Comparison of ENCODE assay signal across 9 cellular contexts in genomic region chr4:10104991-10105276, GRCh38. TPM values are rescaled to one million over a fixed set of nuclear protein-coding genes. Genes with fewer than 3 reads are reported as not detected.
DNase-seq lines count a peak whose midpoint lies in the region; ATAC-seq lines count a peak whose summit lies in the region.
"Had no signal": no experiment of that assay in that cellular context is flagged by ENCODE, and none has a peak within 500 bp of the region (broad histone marks: within the 10 kb centered on the region; RNA-seq: fewer than 3 reads in every experiment).

No MANE protein-coding gene starts in this region.

- no peaks in the 10 kb centered on the region for H3K9me3 Mint-ChIP-seq in T-helper 2 cell treated with Interferon-gamma antibody and Interleukin-4, amounts not matched to agents 5 μg/mL and 100 μg/mL, for 36 hours
- H3K9me3 Mint-ChIP-seq in activated naive CD8-positive, alpha-beta T cell treated with anti-CD3 and anti-CD28 coated beads for 36 hours = no peaks in the 10 kb centered on the region
- H3K9me3 Mint-ChIP-seq in memory B cell = no peaks in the 10 kb centered on the region

- peak overlapping the region; percentile 37 for H3K27ac ChIP-seq in stomach smooth muscle (ENCODE audit: low read length)

- H3K9me3 ChIP-seq in stomach smooth muscle (ENCODE audit: control insufficient read depth in 2 of 2, low read length in 2 of 2) = no peaks in the 10 kb centered on the region

- H3K27me3 Mint-ChIP-seq in T-helper 2 cell treated with Interferon-gamma antibody and Interleukin-4, amounts not matched to agents 5 μg/mL and 100 μg/mL, for 36 hours (ENCODE audit: low read depth) = no peaks in the 10 kb centered on the region
- no peaks in the 10 kb centered on the region for H3K27me3 Mint-ChIP-seq in activated naive CD8-positive, alpha-beta T cell treated with anti-CD3 and anti-CD28 coated beads for 36 hours
- H3K27me3 Mint-ChIP-seq in memory B cell = no peaks in the 10 kb centered on the region

- H3K36me3 ChIP-seq in stomach smooth muscle (ENCODE audit: control insufficient read depth in 2 of 2, insufficient read depth in 2 of 2, low read length in 2 of 2) = peaks cover 15 to 23% of the 10 kb centered on the region in 2 donors

- H3K4me1 Mint-ChIP-seq in T-helper 2 cell treated with Interferon-gamma antibody and Interleukin-4, amounts not matched to agents 5 μg/mL and 100 μg/mL, for 36 hours (ENCODE audit: low read depth) = peaks cover 91% of the 10 kb centered on the region
- H3K4me1 Mint-ChIP-seq in activated naive CD8-positive, alpha-beta T cell treated with anti-CD3 and anti-CD28 coated beads for 36 hours = peaks cover 95% of the 10 kb centered on the region
- peaks cover 72% of the 10 kb centered on the region for H3K4me1 Mint-ChIP-seq in memory B cell

- no peak for ATAC-seq in memory B cell (ENCODE audit: low read depth)
- ATAC-seq in HG02884 (IDR thresholded peaks at IDR 0.05; ENCODE audit: unreplicated experiment) = no peak

- no peak for DNase-seq in T-helper 2 cell treated with Interferon-gamma antibody and Interleukin-4, amounts not matched to agents 5 μg/mL and 100 μg/mL, for 36 hours (ENCODE audit: low spot score)
- no peak for DNase-seq in T-helper 2 cell
- no peak for DNase-seq in activated naive CD8-positive, alpha-beta T cell treated with anti-CD3 and anti-CD28 coated beads for 36 hours
- DNase-seq in memory B cell (ENCODE audit: low spot score in 2 of 2) = no peak
- no peak for DNase-seq in HuH-7.5 (ENCODE audit: low spot score)
- no peak for DNase-seq in DMS114 treated with DMSO at 0.1 percent for 48 hours (lab: John Stamatoyannopoulos, UW; ENCODE audit: unreplicated experiment)
- DNase-seq: OCI-M1 had no signal

- H3K9ac ChIP-seq in stomach smooth muscle (ENCODE audit: low read length in 2 of 2) = peak overlapping the region in 1 of 2 donors; percentile 3

- H3K4me3 Mint-ChIP-seq in T-helper 2 cell treated with Interferon-gamma antibody and Interleukin-4, amounts not matched to agents 5 μg/mL and 100 μg/mL, for 36 hours = peak overlapping the region; percentile 66
- H3K4me3 Mint-ChIP-seq in activated naive CD8-positive, alpha-beta T cell treated with anti-CD3 and anti-CD28 coated beads for 36 hours = peak overlapping the region; percentile 65
- no peak overlapping the region for H3K4me3 Mint-ChIP-seq in memory B cell

- H3K36me3 Mint-ChIP-seq in T-helper 2 cell treated with Interferon-gamma antibody and Interleukin-4, amounts not matched to agents 5 μg/mL and 100 μg/mL, for 36 hours (ENCODE audit: low read depth) = peaks cover 83% of the 10 kb centered on the region
- H3K36me3 Mint-ChIP-seq in activated naive CD8-positive, alpha-beta T cell treated with anti-CD3 and anti-CD28 coated beads for 36 hours = peaks cover 70% of the 10 kb centered on the region
- H3K36me3 Mint-ChIP-seq in memory B cell = peaks cover 13% of the 10 kb centered on the region

- H3K27me3 ChIP-seq in stomach smooth muscle (ENCODE audit: control insufficient read depth in 1 of 2, insufficient read depth in 2 of 2, low read length in 2 of 2) = no peaks in the 10 kb centered on the region

- H3K4me1 ChIP-seq in stomach smooth muscle (ENCODE audit: control insufficient read depth, insufficient read depth, low read length) = peaks cover 96% of the 10 kb centered on the region

- H3K4me3 ChIP-seq in stomach smooth muscle (ENCODE audit: low read length in 2 of 2) = no peak overlapping the region

- peak overlapping the region; percentile 75 for H3K27ac Mint-ChIP-seq in T-helper 2 cell treated with Interferon-gamma antibody and Interleukin-4, amounts not matched to agents 5 μg/mL and 100 μg/mL, for 36 hours
- H3K27ac Mint-ChIP-seq in activated naive CD8-positive, alpha-beta T cell treated with anti-CD3 and anti-CD28 coated beads for 36 hours = peak overlapping the region; percentile 84
- H3K27ac Mint-ChIP-seq in memory B cell = peak overlapping the region; percentile 89

RNA-seq across cellular contexts. Expression of gene WDR1, which starts 11.7 kb away (rescaled TPM):
- total RNA-seq in activated naive CD8-positive, alpha-beta T cell treated with anti-CD3 and anti-CD28 coated beads for 36 hours = 100 to 1,000 TPM; 372 to 385 TPM
